ENCODE assay signal across 8 cellular contexts in genomic region chr19:33373701-33374405, GRCh38. TPM values are rescaled to one million over a fixed set of nuclear protein-coding genes. Genes with fewer than 3 reads are reported as not detected.
A peak's percentile ranks its signal among the peaks of the same experiment; 100 is the strongest.
DNase-seq lines count a peak whose midpoint lies in the region; ATAC-seq and TF ChIP-seq lines count a peak whose summit lies in the region.

CEBPG (plus strand) TSS chr19:33373709; CDS start chr19:33379240, 5,531 bp downstream.

- H3K4me1 ChIP-seq in mucosa of descending colon (ENCODE audit: low read depth) = peaks cover 20% of the 10 kb centered on the region

- intact Hi-C loops in mucosa of descending colon (cut with DNase I, micrococcal nuclease) = loop anchor here (10.0 kb wide), 1 partner anchor 69 kb away; the partner anchor contains the start of gene CEBPA (in 2 of the 2)

- peak; percentile 61 for DNase-seq in ACHN
- DNase-seq in GM13977 (ENCODE audit: low spot score) = peak; percentile 87
- peak; percentile 33 for DNase-seq in NCI-H1105 treated with DMSO at 0.1 percent for 48 hours (lab: John Stamatoyannopoulos, UW)
- peak; percentile 44 to 61 for DNase-seq in activated CD4-positive, alpha-beta T cell treated with anti-CD3 and anti-CD28 coated beads, Interleukin-2, amount 50 U/mL, for 48 hours
- DNase-seq in mucosa of descending colon = peak; percentile 65 to 79 (median 67)
- peak; percentile 83 for DNase-seq in stimulated activated naive CD8-positive, alpha-beta T cell treated with anti-CD3 and anti-CD28 coated beads, Interleukin-15, amount 100 ng/mL, for 72 hours

- H3K36me3 ChIP-seq in mucosa of descending colon (ENCODE audit: low read depth) = peaks cover 3% of the 10 kb centered on the region

- H3K9me3 Mint-ChIP-seq in stimulated activated naive CD8-positive, alpha-beta T cell treated with anti-CD3 and anti-CD28 coated beads, Interleukin-15, amount 100 ng/mL, for 72 hours = no peaks in the 10 kb centered on the region

- in situ Hi-C loops in ACHN (cut with HindIII; ENCODE audit: low pct_ligation_motif_present, low pct_unique_long_range_greater_than_20kb, low sequenced_read_pairs) (no loop called here), GM13977 (cut with MboI; ENCODE audit: low pct_unique_long_range_greater_than_20kb, low sequenced_read_pairs, unreplicated experiment) (no loop called here), endometrial microvascular endothelial cells (cut with HindIII; ENCODE audit: inconsistent ontology term, low pct_unique_long_range_greater_than_20kb, low sequenced_read_pairs) (no loop called here)

- H3K27me3 Mint-ChIP-seq in stimulated activated naive CD8-positive, alpha-beta T cell treated with anti-CD3 and anti-CD28 coated beads, Interleukin-15, amount 100 ng/mL, for 72 hours = no peaks in the 10 kb centered on the region

- H3K4me3 Mint-ChIP-seq in stimulated activated naive CD8-positive, alpha-beta T cell treated with anti-CD3 and anti-CD28 coated beads, Interleukin-15, amount 100 ng/mL, for 72 hours = peak within 1 kb of the TSS; percentile 84 to 95

- peak; percentile 44 for ATAC-seq in HG02763 (IDR thresholded peaks at IDR 0.05; ENCODE audit: unreplicated experiment)
- ATAC-seq in mucosa of descending colon = peak; percentile 18
- peak; percentile 78 for ATAC-seq in stimulated activated naive CD8-positive, alpha-beta T cell treated with anti-CD3 and anti-CD28 coated beads, Interleukin-15, amount 100 ng/mL, for 72 hours

- peak within 1 kb of the TSS; percentile 87 for H3K4me3 ChIP-seq in mucosa of descending colon

- peak; percentile 14 for TF ChIP-seq CTCF in GM13977 (IDR thresholded peaks at IDR 0.05; ENCODE audit: extremely low read depth, insufficient read depth, missing control alignments)
- TF ChIP-seq CTCF in mucosa of descending colon (IDR thresholded peaks at IDR 0.05) = peak; percentile 1

- H3K9me3 ChIP-seq in mucosa of descending colon = no peaks in the 10 kb centered on the region

- peak within 1 kb of the TSS; percentile 98 to 99 for H3K27ac Mint-ChIP-seq in stimulated activated naive CD8-positive, alpha-beta T cell treated with anti-CD3 and anti-CD28 coated beads, Interleukin-15, amount 100 ng/mL, for 72 hours

- H3K4me1 Mint-ChIP-seq in stimulated activated naive CD8-positive, alpha-beta T cell treated with anti-CD3 and anti-CD28 coated beads, Interleukin-15, amount 100 ng/mL, for 72 hours = peaks cover 53% of the 10 kb centered on the region

RNA-seq across cellular contexts. Expression of gene CEBPG, which starts in this region (rescaled TPM):
- total RNA-seq in endometrial microvascular endothelial cells (ENCODE audit: inconsistent ontology term) (16.4 TPM), mucosa of descending colon (10 to 100 TPM; 47.8 to 68.5 (median 58.2) TPM)

Comparison
In these comparisons a context has a peak if more than half of its experiments do, and no peak if none do; other contexts are left out.
1. Peak in every context shown above with its lines: DNase-seq, ATAC-seq and H3K4me3 ChIP-seq.
2. DNase-seq: peak in every context shown above with its lines; median percentile 87 in GM13977; 83 in stimulated activated naive CD8-positive, alpha-beta T cell treated with anti-CD3 and anti-CD28 coated beads, Interleukin-15, amount 100 ng/mL, for 72 hours; 67 in mucosa of descending colon; 61 in ACHN; 52 in activated CD4-positive, alpha-beta T cell treated with anti-CD3 and anti-CD28 coated beads, Interleukin-2, amount 50 U/mL, for 48 hours; 33 in NCI-H1105 treated with DMSO at 0.1 percent for 48 hours.
3. ATAC-seq: peak in every context shown above with its lines; median percentile 78 in stimulated activated naive CD8-positive, alpha-beta T cell treated with anti-CD3 and anti-CD28 coated beads, Interleukin-15, amount 100 ng/mL, for 72 hours; 44 in HG02763; 18 in mucosa of descending colon.